Comparison of ENCODE assay signal across 26 cellular contexts in the genomic region with DNA sequence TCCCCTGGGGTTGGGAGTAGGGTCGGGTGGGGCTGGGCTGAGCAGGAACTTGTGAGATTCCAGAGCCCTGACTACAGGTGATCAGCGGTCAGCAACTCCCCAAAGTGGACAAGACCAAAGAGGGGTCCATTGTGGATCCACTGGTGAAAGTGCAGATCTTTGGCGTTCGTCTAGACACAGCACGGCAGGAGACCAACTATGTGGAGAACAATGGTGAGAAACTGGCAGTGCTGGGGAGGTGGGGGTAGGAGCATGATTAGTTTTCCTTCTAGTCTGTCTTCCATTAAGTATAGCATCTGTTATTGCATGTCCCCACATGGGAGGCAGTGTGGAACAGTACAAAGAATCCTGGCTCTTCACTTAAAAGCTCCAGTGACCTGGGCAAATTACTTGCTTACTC.
"Had no signal": no experiment of that assay in that cellular context is flagged by ENCODE, and none has a peak within 500 bp of the region (broad histone marks: within the 10 kb centered on the region; RNA-seq: fewer than 3 reads in every experiment).

No MANE protein-coding gene starts in this region.

- H3K4me2 ChIP-seq: hepatocyte had no signal

- H3K4me1 Mint-ChIP-seq: immature natural killer cell had no signal

- H3K4me1 ChIP-seq: colonic mucosa, esophagus squamous epithelium, gastrocnemius medialis, left lung, lower lobe of right lung had no signal

- H3K79me2 ChIP-seq: hepatocyte had no signal

- DNase-seq: colonic mucosa; cortex of kidney; effector CD8-positive, alpha-beta T cell; effector memory CD8-positive, alpha-beta T cell; erythroblast; esophagus squamous epithelium; foreskin fibroblast; foreskin melanocyte; gastrocnemius medialis; heart left ventricle; hypothalamus; immature natural killer cell; islet precursor cell; kidney; kidney glomerular epithelial cell; left cardiac atrium; left lung; left ventricle myocardium superior; lower lobe of right lung; mesenchymal stem cell; midbrain; naive thymus-derived CD4-positive, alpha-beta T cell had no signal

- H3K4me3 Mint-ChIP-seq: dendritic cell treated with granulocyte-macrophage colony-stimulating factor and Interleukin-4, amounts not matched to agents 40 ng/mL and 50 ng/mL, for 4 days; effector memory CD8-positive, alpha-beta T cell; immature natural killer cell; naive thymus-derived CD4-positive, alpha-beta T cell had no signal

- H3K9me3 ChIP-seq: colonic mucosa, esophagus squamous epithelium, gastrocnemius medialis, heart left ventricle, left lung, lower lobe of right lung had no signal

- H3K27ac Mint-ChIP-seq: dendritic cell treated with granulocyte-macrophage colony-stimulating factor and Interleukin-4, amounts not matched to agents 40 ng/mL and 50 ng/mL, for 4 days had no signal

- ATAC-seq: effector memory CD8-positive, alpha-beta T cell; esophagus mucosa; gastrocnemius medialis; heart left ventricle; left cardiac atrium; left lung; left ventricle myocardium superior; lower lobe of right lung; naive thymus-derived CD4-positive, alpha-beta T cell had no signal

- H3K4me3 ChIP-seq: colonic mucosa, esophagus squamous epithelium, gastrocnemius medialis, heart left ventricle, hepatocyte, left lung, lower lobe of right lung had no signal

- H3K27ac ChIP-seq: colonic mucosa, epithelial cell of prostate, esophagus squamous epithelium, heart left ventricle, hepatocyte, left lung, lower lobe of right lung had no signal

- H2AFZ ChIP-seq: hepatocyte had no signal

- H3K27me3 Mint-ChIP-seq: dendritic cell treated with granulocyte-macrophage colony-stimulating factor and Interleukin-4, amounts not matched to agents 40 ng/mL and 50 ng/mL, for 4 days; effector memory CD8-positive, alpha-beta T cell; naive thymus-derived CD4-positive, alpha-beta T cell had no signal

- H3K9me3 Mint-ChIP-seq: dendritic cell treated with granulocyte-macrophage colony-stimulating factor and Interleukin-4, amounts not matched to agents 40 ng/mL and 50 ng/mL, for 4 days; effector memory CD8-positive, alpha-beta T cell; immature natural killer cell; naive thymus-derived CD4-positive, alpha-beta T cell had no signal

- H3K27me3 ChIP-seq: colonic mucosa, esophagus squamous epithelium, gastrocnemius medialis, heart left ventricle, hepatocyte, left lung had no signal
